Comparison of ENCODE assay signal across 15 cellular contexts in genomic region chr7:22943997-22944396, GRCh38.
DNase-seq lines count a peak whose midpoint lies in the region; ATAC-seq and TF ChIP-seq lines count a peak whose summit lies in the region.
"Had no signal": no experiment of that assay in that cellular context is flagged by ENCODE, and none has a peak within 500 bp of the region (broad histone marks: within the 10 kb centered on the region; RNA-seq: fewer than 3 reads in every experiment).

No MANE protein-coding gene starts in this region.

- H3K9me3 Mint-ChIP-seq in effector memory CD8-positive, alpha-beta T cell, result no peaks in the 10 kb centered on the region
- H3K9me3 Mint-ChIP-seq in activated CD8-positive, alpha-beta memory T cell treated with anti-CD3 and anti-CD28 coated beads, Interleukin-2, amount 10 ng/mL, durations not matched to agents 7 days and 5 days (ENCODE audit: low read depth), result no peaks in the 10 kb centered on the region
- H3K9me3 Mint-ChIP-seq: CD4-positive, CD25-positive, alpha-beta regulatory T cell; IgD-negative memory B cell; stimulated activated naive CD8-positive, alpha-beta T cell treated with anti-CD3 and anti-CD28 coated beads, Interleukin-15, Interleukin-2, amounts not matched to agents 100 ng/mL and 50 ng/mL, for 24 hours had no signal

- TF ChIP-seq CTCF in foreskin fibroblast (IDR thresholded peaks at IDR 0.05; ENCODE audit: low read depth, low read length), result no peak

- no peak overlapping the region for H3K4me3 Mint-ChIP-seq in effector memory CD8-positive, alpha-beta T cell
- H3K4me3 Mint-ChIP-seq in activated CD8-positive, alpha-beta memory T cell treated with anti-CD3 and anti-CD28 coated beads, Interleukin-2, amount 10 ng/mL, durations not matched to agents 7 days and 5 days, result no peak overlapping the region
- H3K4me3 Mint-ChIP-seq: CD4-positive, CD25-positive, alpha-beta regulatory T cell; IgD-negative memory B cell; stimulated activated naive CD8-positive, alpha-beta T cell treated with anti-CD3 and anti-CD28 coated beads, Interleukin-15, Interleukin-2, amounts not matched to agents 100 ng/mL and 50 ng/mL, for 24 hours had no signal

- peak; percentile 93 for DNase-seq in EH (ENCODE audit: low read depth)
- DNase-seq in foreskin fibroblast, result peak; percentile 75 to 81
- peak; percentile 19 for DNase-seq in renal cortical epithelial cell (ENCODE audit: low read depth)
- no peak for DNase-seq in effector memory CD8-positive, alpha-beta T cell
- no peak for DNase-seq in activated CD8-positive, alpha-beta memory T cell treated with anti-CD3 and anti-CD28 coated beads, Interleukin-2, amount 10 ng/mL, durations not matched to agents 7 days and 5 days
- DNase-seq in NCI-H345 treated with DMSO at 0.1 percent for 48 hours (lab: John Stamatoyannopoulos, UW; ENCODE audit: unreplicated experiment), result no peak
- DNase-seq: activated CD8-positive, alpha-beta memory T cell treated with anti-CD3 and anti-CD28 coated beads for 24 hours; CD4-positive, CD25-positive, alpha-beta regulatory T cell; erythroblast; GDM1; NCI-H146 had no signal

- H3K27me3 Mint-ChIP-seq in effector memory CD8-positive, alpha-beta T cell, result no peaks in the 10 kb centered on the region
- no peaks in the 10 kb centered on the region for H3K27me3 Mint-ChIP-seq in activated CD8-positive, alpha-beta memory T cell treated with anti-CD3 and anti-CD28 coated beads, Interleukin-2, amount 10 ng/mL, durations not matched to agents 7 days and 5 days
- H3K27me3 Mint-ChIP-seq: CD4-positive, CD25-positive, alpha-beta regulatory T cell; IgD-negative memory B cell; stimulated activated naive CD8-positive, alpha-beta T cell treated with anti-CD3 and anti-CD28 coated beads, Interleukin-15, Interleukin-2, amounts not matched to agents 100 ng/mL and 50 ng/mL, for 24 hours had no signal

- peak; percentile 75 for ATAC-seq in SK-N-SH treated with all-trans-retinoic acid at 6 μM for 48 hours
- no peak for ATAC-seq in effector memory CD8-positive, alpha-beta T cell (replicated peaks)
- no peak for ATAC-seq in activated CD8-positive, alpha-beta memory T cell treated with anti-CD3 and anti-CD28 coated beads, Interleukin-2, amount 10 ng/mL, durations not matched to agents 7 days and 5 days
- no peak for ATAC-seq in HG03108 (IDR thresholded peaks at IDR 0.05; ENCODE audit: unreplicated experiment)

- no peak overlapping the region for H3K27ac Mint-ChIP-seq in effector memory CD8-positive, alpha-beta T cell
- no peak overlapping the region for H3K27ac Mint-ChIP-seq in activated CD8-positive, alpha-beta memory T cell treated with anti-CD3 and anti-CD28 coated beads, Interleukin-2, amount 10 ng/mL, durations not matched to agents 7 days and 5 days
- H3K27ac Mint-ChIP-seq: IgD-negative memory B cell; stimulated activated naive CD8-positive, alpha-beta T cell treated with anti-CD3 and anti-CD28 coated beads, Interleukin-15, Interleukin-2, amounts not matched to agents 100 ng/mL and 50 ng/mL, for 24 hours had no signal

- no peaks in the 10 kb centered on the region for H3K4me1 Mint-ChIP-seq in effector memory CD8-positive, alpha-beta T cell (ENCODE audit: low read depth in 2 of 2)
- H3K4me1 Mint-ChIP-seq in activated CD8-positive, alpha-beta memory T cell treated with anti-CD3 and anti-CD28 coated beads, Interleukin-2, amount 10 ng/mL, durations not matched to agents 7 days and 5 days, result no peaks in the 10 kb centered on the region
- H3K4me1 Mint-ChIP-seq: CD4-positive, CD25-positive, alpha-beta regulatory T cell; IgD-negative memory B cell had no signal

- CTCF ChIA-PET in activated CD8-positive, alpha-beta memory T cell treated with anti-CD3 and anti-CD28 coated beads, Interleukin-2, amount 10 ng/mL, durations not matched to agents 7 days and 5 days (lab: Charles Lee), result no interaction called here

- H3K36me3 Mint-ChIP-seq in effector memory CD8-positive, alpha-beta T cell (ENCODE audit: insufficient read depth), result peaks cover 4% of the 10 kb centered on the region
- peaks cover 18% of the 10 kb centered on the region for H3K36me3 Mint-ChIP-seq in activated CD8-positive, alpha-beta memory T cell treated with anti-CD3 and anti-CD28 coated beads, Interleukin-2, amount 10 ng/mL, durations not matched to agents 7 days and 5 days

- H3K4me3 ChIP-seq in foreskin fibroblast (ENCODE audit: low read depth in 1 of 2, low read length in 2 of 2), result no peak overlapping the region

TF ChIP-seq in SK-N-SH treated with all-trans-retinoic acid at 6 μM for 48 hours, 23 proteins besides CTCF, POLR2A, EP300 and RAD21:
- TF ChIP-seq POU6F1 (CRISPR knock-in tag; IDR thresholded peaks at IDR 0.05; ENCODE audit: borderline replicate concordance, low read depth) (no peak), TSHZ2 (CRISPR knock-in tag; IDR thresholded peaks at IDR 0.05) (no peak), ZFP30 (CRISPR knock-in tag; IDR thresholded peaks at IDR 0.05) (no peak), CREB5 (CRISPR knock-in tag; IDR thresholded peaks at IDR 0.05; ENCODE audit: low read depth) (no peak), ZFP3 (CRISPR knock-in tag; IDR thresholded peaks at IDR 0.05) (no peak), RARB (CRISPR knock-in tag; IDR thresholded peaks at IDR 0.05) (no peak), TCF4 (CRISPR knock-in tag; IDR thresholded peaks at IDR 0.05; ENCODE audit: borderline replicate concordance) (no peak), OSR1 (CRISPR knock-in tag; IDR thresholded peaks at IDR 0.05) (no peak), GLIS3 (CRISPR knock-in tag; IDR thresholded peaks at IDR 0.05) (no peak), ARNTL (CRISPR knock-in tag; IDR thresholded peaks at IDR 0.05; ENCODE audit: borderline replicate concordance, low read depth) (no peak), CSRNP3 (CRISPR knock-in tag; IDR thresholded peaks at IDR 0.05) (no peak), ZNF8 (CRISPR knock-in tag; IDR thresholded peaks at IDR 0.05) (no peak)

Comparison
In these comparisons a context has a peak if more than half of its experiments do, and no peak if none do; other contexts are left out.
1. DNase-seq: peak in EH (single experiment), foreskin fibroblast (2 of 2) and renal cortical epithelial cell (single experiment); none in effector memory CD8-positive, alpha-beta T cell (0 of 3), activated CD8-positive, alpha-beta memory T cell treated with anti-CD3 and anti-CD28 coated beads, Interleukin-2, amount 10 ng/mL, durations not matched to agents 7 days and 5 days (single experiment) and NCI-H345 treated with DMSO at 0.1 percent for 48 hours (single experiment).